Comparison of ENCODE assay signal across 8 cellular contexts in genomic region chr15:73908030-73908821, GRCh38. TPM values are rescaled to one million over a fixed set of nuclear protein-coding genes. Genes with fewer than 3 reads are reported as not detected.
DNase-seq lines count a peak whose midpoint lies in the region; ATAC-seq, FAIRE-seq and TF ChIP-seq lines count a peak whose summit lies in the region.

No MANE protein-coding gene starts in this region.

- in situ Hi-C loops in GM12878 (cut with MboI): no loop called here

- no peak overlapping the region for H3K9ac ChIP-seq in GM12878 (ENCODE audit: control insufficient read depth, insufficient read depth, low read length)

- CTCF ChIA-PET in GM12878 (lab: Yijun Ruan, JAX): interaction anchor here (0.6 to 8.8 kb wide), 13 partner anchors 8 to 568 kb away, joined by 3 to 116 read pairs (median 4); partner anchors contain the start of gene TBC1D21

- RAD21 ChIA-PET in GM12878 (lab: Charles Lee; ENCODE audit: unreplicated experiment): interaction anchor here (1.4 kb wide), 1 partner anchor 34 kb away, joined by 6 read pairs; no protein-coding TSS in a partner anchor

- TF ChIP-seq CTCF in CD14-positive monocyte (IDR thresholded peaks at IDR 0.05): peak; percentile 94
- peak; percentile 92 to 95 (median 93); a peak in 5 of 6 replicates for TF ChIP-seq CTCF in GM12878 (IDR thresholded peaks at IDR 0.05 in 2 of 3, conservative IDR thresholded peaks at IDR 0.05 in 1 of 3; ENCODE audit: control insufficient read depth in 2 of 3, extremely low read depth in 1 of 3, insufficient read depth in 1 of 3, low read depth in 3 of 3, low read length in 3 of 3)

- POLR2A ChIA-PET in GM12878 (lab: Charles Lee): no interaction called here

- H3K27ac Mint-ChIP-seq in CD14-positive monocyte: peak overlapping the region in 1 of 7 donors; percentile 8

- SMC1A ChIA-PET in GM12878 (lab: Charles Lee; ENCODE audit: uncharacterized antibody, unreplicated experiment): interaction anchor here (0.6 to 4.8 kb wide), 4 partner anchors 11 to 94 kb away, joined by 3 to 43 read pairs (median 4); partner anchors contain the start of gene TBC1D21

- DNase-seq in CD14-positive monocyte (ENCODE audit: low spot score) (peak; percentile 72), NCI-H146 (lab: John Stamatoyannopoulos, UW) (peak; percentile 59), UCSD-AML1 (lab: John Stamatoyannopoulos, UW; ENCODE audit: unreplicated experiment) (peak; percentile 82), GM12878 (ENCODE audit: low read depth, low spot score) (peak; percentile 4), iPS-NIHi11 (ENCODE audit: low spot score) (peak; percentile 89)
- peak; percentile 65 to 82 (median 73) for DNase-seq in stimulated activated CD4-positive, alpha-beta T cell treated with anti-CD3 and anti-CD28 coated beads, Interleukin-12 subunit alpha, Interleukin-12 subunit beta, amount 100 ng/mL, for 48 hours (ENCODE audit: low read depth in 2 of 3, low spot score in 1 of 3)

- H3K36me3 Mint-ChIP-seq in CD14-positive monocyte: no peaks in the 10 kb centered on the region

- peak; percentile 75 for TF ChIP-seq RAD21 in GM12878 (IDR thresholded peaks at IDR 0.05; ENCODE audit: insufficient read depth, low read depth, low read length)

- H3K27me3 ChIP-seq in GM12878 (replicated peaks in 1 of 2; ENCODE audit: control insufficient read depth in 2 of 2, insufficient read depth in 2 of 2, low read length in 1 of 2): peaks cover 0 to 6% of the 10 kb centered on the region in 2 experiments; a peak in 2 of 4 replicates

- TF ChIP-seq EP300 in GM12878 (IDR thresholded peaks at IDR 0.05; ENCODE audit: borderline replicate concordance in 1 of 2, control insufficient read depth in 1 of 2, low read depth in 2 of 2, low read length in 2 of 2): no peak

- no peaks in the 10 kb centered on the region for H4K20me1 ChIP-seq in GM12878 (ENCODE audit: control insufficient read depth, insufficient read depth)

- peaks cover 4 to 11% (median 5%) of the 10 kb centered on the region in 3 donors for H3K27me3 Mint-ChIP-seq in CD14-positive monocyte (ENCODE audit: low read depth in 3 of 3)

- no peaks in the 10 kb centered on the region for H3K9me3 Mint-ChIP-seq in CD14-positive monocyte

- intact Hi-C loops in CD14-positive monocyte (cut with micrococcal nuclease) (loop anchor here in 1 of 2 donors (2.0 kb wide), 1 partner anchor 35 kb away; the partner anchor contains the start of gene TBC1D21), GM12878 (cut with micrococcal nuclease; ENCODE audit: unreplicated experiment) (loop anchor here (1.0 kb wide), 1 partner anchor 34 kb away; no protein-coding TSS in a partner anchor)

- H3K4me2 ChIP-seq in GM12878 (ENCODE audit: control insufficient read depth, insufficient read depth): no peak overlapping the region

- no peak for FAIRE-seq in GM12878 (lab: Jason Lieb, UNC)

- H3K4me1 ChIP-seq in GM12878 (ENCODE audit: control insufficient read depth, insufficient read depth, low read length): no peaks in the 10 kb centered on the region

- no peak for TF ChIP-seq POLR2A in GM12878 (IDR thresholded peaks at IDR 0.05; ENCODE audit: low read depth, low read length)

- H3K27ac ChIP-seq in GM12878 (ENCODE audit: control insufficient read depth, insufficient read depth): no peak overlapping the region

- WGBS in GM12878 (ENCODE audit: insufficient coverage, insufficient replicate concordance, low lambda C conversion rate, missing lambda C conversion rate): 8% methylated on average over 7 of the region's 7 CpGs

- H3K4me3 ChIP-seq in GM12878: no peak overlapping the region

- H3K79me2 ChIP-seq in GM12878 (ENCODE audit: control insufficient read depth, insufficient read depth, low read length): no peaks in the 10 kb centered on the region

- no peaks in the 10 kb centered on the region for H3K36me3 ChIP-seq in GM12878 (ENCODE audit: control insufficient read depth in 2 of 2, insufficient read depth in 2 of 2, low read length in 1 of 2)

- no peak overlapping the region for H3K4me3 Mint-ChIP-seq in CD14-positive monocyte

- H3K4me1 Mint-ChIP-seq in CD14-positive monocyte: peaks cover 22% of the 10 kb centered on the region

- H3K9me3 ChIP-seq in GM12878 (replicated peaks; ENCODE audit: control insufficient read depth, insufficient read depth, low read length): no peaks in the 10 kb centered on the region

- ATAC-seq in GM21423 (IDR thresholded peaks at IDR 0.05; ENCODE audit: unreplicated experiment): peak; percentile 74
- peak; percentile 100 for ATAC-seq in GM12878
- no peak for ATAC-seq in GM18861 (IDR thresholded peaks at IDR 0.05; ENCODE audit: unreplicated experiment)

- H2AFZ ChIP-seq in GM12878 (ENCODE audit: control insufficient read depth, low read depth, low read length): no peak overlapping the region

- BruUV-seq in GM12878 (replicated peaks; lab: Mats Ljungman, UMichigan): no TSS peak

TF ChIP-seq in GM12878, 131 proteins besides CTCF, POLR2A, EP300 and RAD21:
- TF ChIP-seq ASH2L (IDR thresholded peaks at IDR 0.05; ENCODE audit: borderline replicate concordance, low read depth): no peak
- no peak for TF ChIP-seq USF1 (IDR thresholded peaks at IDR 0.05; ENCODE audit: borderline replicate concordance, extremely low read length, insufficient read depth, low read depth, low read length)
- TF ChIP-seq HDGF (IDR thresholded peaks at IDR 0.05): peak; percentile 58; the same call in 1 of the 2 replicates
- TF ChIP-seq TCF7 (IDR thresholded peaks at IDR 0.05; ENCODE audit: borderline replicate concordance): no peak
- TF ChIP-seq KLF5 (IDR thresholded peaks at IDR 0.05; ENCODE audit: partially characterized antibody): no peak
- 0 out of 2 replicates have a peak, but pooled peaks have one; percentile 37 for TF ChIP-seq YY1 (IDR thresholded peaks at IDR 0.05; ENCODE audit: low read depth, low read length)
- TF ChIP-seq RUNX3 (IDR thresholded peaks at IDR 0.05; ENCODE audit: low read length): peak; percentile 45
- TF ChIP-seq SMC3 (IDR thresholded peaks at IDR 0.05; ENCODE audit: borderline replicate concordance, low read length): peak; percentile 48; the same call in 1 of the 2 replicates

RNA-seq across cellular contexts. Expression of gene LOXL1, which starts 18.0 kb away (rescaled TPM):
- polyA plus RNA-seq in CD14-positive monocyte (under 1 TPM in 1 of 2 donors, not detected in 1; 0.07 TPM), GM12878 (2011; rRNA removed) (not detected in 2 replicates), GM12878 (2014; fragmentation: Illumina TruSeq; extraction: Trizol) (not detected in 2 replicates), GM12878 (2014; fragmentation: Nextera tagmentation; extraction: Ambion mirVana) (not detected), GM12878 (2014; rRNA removed) (not detected in 2 replicates), GM12878 (2016; fragmentation: Nextera tagmentation; extraction: Ambion mirVana) (under 1 TPM in 1 of 2 experiments, not detected in 1; 0.07 TPM)
- total RNA-seq in GM12878 (2013; cell fraction: nucleolus; rRNA removed): not detected in 2 replicates
- total RNA-seq in GM12878 (2014; rRNA removed) (not detected in 2 replicates), GM12878 (2014; rRNA removed; fragmentation: Illumina TruSeq; extraction: Trizol) (not detected in 2 replicates), GM12878 (2021) (0.11 and 0.15 TPM in 2 replicates)
- not detected for polyA plus RNA-seq in GM12878 (2011; ENCODE audit: low read depth)
- polyA plus RNA-seq in GM12878 (2011; cell fraction: cytosol; rRNA removed): not detected in 2 replicates
- polyA plus RNA-seq in GM12878 (2011; cell fraction: nucleus; rRNA removed): not detected in 2 replicates
- polyA plus RNA-seq in GM12878 (2012): not detected in 2 replicates
- polyA minus RNA-seq in GM12878 (2011; rRNA and poly(A)+ RNA removed): not detected in 2 replicates
- not detected in 2 replicates for polyA minus RNA-seq in GM12878 (2011; cell fraction: cytosol; rRNA and poly(A)+ RNA removed)
- polyA minus RNA-seq in GM12878 (2011; cell fraction: nucleus; rRNA and poly(A)+ RNA removed): not detected in 2 replicates

RNA-seq across cellular contexts. Expression of gene TBC1D21, which starts 34.9 kb away (rescaled TPM):
- not detected for polyA plus RNA-seq in CD14-positive monocyte
- not detected in 2 replicates for total RNA-seq in GM12878 (2013; cell fraction: nucleolus; rRNA removed)
- total RNA-seq in GM12878 (2014; rRNA removed): not detected in 2 replicates
- total RNA-seq in GM12878 (2014; rRNA removed; fragmentation: Illumina TruSeq; extraction: Trizol): not detected in 2 replicates
- total RNA-seq in GM12878 (2021): not detected in 2 replicates
- polyA plus RNA-seq in GM12878 (2011; ENCODE audit: low read depth): not detected
- polyA plus RNA-seq in GM12878 (2011; rRNA removed): not detected in 2 replicates
- not detected in 2 replicates for polyA plus RNA-seq in GM12878 (2011; cell fraction: cytosol; rRNA removed)
- polyA plus RNA-seq in GM12878 (2011; cell fraction: nucleus; rRNA removed): not detected in 2 replicates
- polyA plus RNA-seq in GM12878 (2012): not detected in 2 replicates
- not detected in 2 replicates for polyA plus RNA-seq in GM12878 (2014; fragmentation: Illumina TruSeq; extraction: Trizol)
- not detected for polyA plus RNA-seq in GM12878 (2014; fragmentation: Nextera tagmentation; extraction: Ambion mirVana)
- polyA plus RNA-seq in GM12878 (2014; rRNA removed): not detected in 2 replicates
- not detected for polyA plus RNA-seq in GM12878 (2016; fragmentation: Nextera tagmentation; extraction: Ambion mirVana)
- not detected in 2 replicates for polyA minus RNA-seq in GM12878 (2011; rRNA and poly(A)+ RNA removed)
- polyA minus RNA-seq in GM12878 (2011; cell fraction: cytosol; rRNA and poly(A)+ RNA removed): not detected in 2 replicates
- polyA minus RNA-seq in GM12878 (2011; cell fraction: nucleus; rRNA and poly(A)+ RNA removed): not detected in 2 replicates

Comparison
In these comparisons a context has a peak if more than half of its experiments do, and no peak if none do; other contexts are left out.
1. DNase-seq: peak in every context shown above with its lines; median percentile 89 in iPS-NIHi11; 82 in UCSD-AML1; 73 in stimulated activated CD4-positive, alpha-beta T cell treated with anti-CD3 and anti-CD28 coated beads, Interleukin-12 subunit alpha, Interleukin-12 subunit beta, amount 100 ng/mL, for 48 hours; 72 in CD14-positive monocyte; 59 in NCI-H146; 4 in GM12878.